In the genomic region with DNA sequence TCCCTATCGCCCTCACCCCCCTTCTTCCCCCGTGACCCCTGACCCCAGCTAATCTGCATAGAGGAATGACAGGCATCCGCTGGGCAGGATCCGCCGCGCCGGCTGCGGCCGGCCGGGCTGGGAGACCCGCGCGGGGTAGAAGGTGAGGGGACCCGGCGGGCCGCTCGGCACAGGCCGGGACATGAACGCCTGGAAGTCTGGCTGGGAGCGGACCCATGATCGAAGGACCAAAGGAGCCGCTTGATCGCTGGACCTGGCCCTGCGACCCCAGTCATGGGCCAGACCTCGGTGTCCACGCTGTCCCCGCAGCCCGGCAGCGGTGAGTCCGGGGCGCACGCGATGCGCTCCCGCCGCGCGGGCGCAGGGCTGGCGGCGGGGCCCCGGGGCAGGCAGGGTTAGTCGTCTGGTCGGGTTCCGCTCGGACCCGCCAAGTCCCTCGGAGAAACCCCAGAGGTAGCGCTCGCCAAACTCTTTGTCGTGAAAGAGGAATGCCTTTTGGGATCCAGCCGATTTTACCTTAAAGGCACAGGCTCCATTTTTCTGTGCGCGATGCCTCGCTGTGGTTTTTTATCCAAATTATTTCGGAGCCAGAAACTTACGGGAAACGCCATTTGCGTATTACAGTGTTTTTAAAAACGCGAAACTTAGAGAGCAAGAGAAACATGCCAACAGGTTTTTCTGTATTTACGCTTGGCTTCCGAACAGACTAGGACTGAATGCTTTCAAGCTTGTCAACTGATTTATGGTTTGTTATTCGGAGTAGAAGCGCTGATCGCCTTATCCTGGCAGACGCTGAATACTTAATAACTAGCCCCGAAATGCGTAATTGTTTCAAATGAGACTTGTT, we compare ENCODE assay signal across 8 cellular contexts. TPM values are rescaled to one million over a fixed set of nuclear protein-coding genes. Genes with fewer than 3 reads are reported as not detected.
DNase-seq lines count a peak whose midpoint lies in the region; ATAC-seq and TF ChIP-seq lines count a peak whose summit lies in the region.

A gene (plus strand): TSS at position 75 of the 847 bp plus-strand sequence. CDS start 199 bp downstream, at position 274.

- peaks cover 10% of the 10 kb centered on the region in 2 donors for H3K9me3 Mint-ChIP-seq in stimulated activated naive B cell treated with anti-CD40 and anti-IgM and Interleukin-4, amounts not matched to agents 10 μg/mL and 1 μg/mL and 100 μg/mL, for 72 hours

- H3K36me3 ChIP-seq in H7 (replicated peaks; ENCODE audit: control insufficient read depth, insufficient read depth, low read length) (no peaks in the 10 kb centered on the region), Panc1 (ENCODE audit: control insufficient read depth, insufficient read depth, low read length) (peaks cover 2% of the 10 kb centered on the region; the same call in 1 of the 2 replicates)

- BruUV-seq in Panc1 (replicated peaks; lab: Mats Ljungman, UMichigan) = no TSS peak

- no peak for TF ChIP-seq CTCF in Panc1 (IDR thresholded peaks at IDR 0.05)

- H3K27me3 ChIP-seq in H7 (ENCODE audit: control insufficient read depth, insufficient read depth, low read length) (no peaks in the 10 kb centered on the region), Panc1 (ENCODE audit: control insufficient read depth, insufficient read depth, low read length) (no peaks in the 10 kb centered on the region)

- ATAC-seq in Panc1 (peak; percentile 96), GM19035 (IDR thresholded peaks at IDR 0.05; ENCODE audit: unreplicated experiment) (no peak)
- ATAC-seq in stimulated activated naive B cell treated with anti-CD40 and anti-IgM and Interleukin-4, amounts not matched to agents 10 μg/mL and 1 μg/mL and 100 μg/mL, for 72 hours (replicated peaks) = peak; percentile 89

- peaks cover 44% of the 10 kb centered on the region for H3K4me1 ChIP-seq in Panc1 (ENCODE audit: control insufficient read depth, insufficient read depth, low read length)

- H3K27me3 Mint-ChIP-seq in stimulated activated naive B cell treated with anti-CD40 and anti-IgM and Interleukin-4, amounts not matched to agents 10 μg/mL and 1 μg/mL and 100 μg/mL, for 72 hours = peaks cover 30 to 35% of the 10 kb centered on the region in 2 donors

- H3K4me3 Mint-ChIP-seq in stimulated activated naive B cell treated with anti-CD40 and anti-IgM and Interleukin-4, amounts not matched to agents 10 μg/mL and 1 μg/mL and 100 μg/mL, for 72 hours = peak within 1 kb of the TSS; percentile 80 to 83

- peak within 1 kb of the TSS; percentile 96 for H3K27ac ChIP-seq in Panc1 (ENCODE audit: low read length)

- intact Hi-C loops in Panc1 (cut with micrococcal nuclease; ENCODE audit: unreplicated experiment) = loop anchor here (1.0 to 5.0 kb wide), 3 partner anchors 18 to 164 kb away; a partner anchor contains a TSS

- peaks cover 6 to 10% of the 10 kb centered on the region in 2 donors for H3K36me3 Mint-ChIP-seq in stimulated activated naive B cell treated with anti-CD40 and anti-IgM and Interleukin-4, amounts not matched to agents 10 μg/mL and 1 μg/mL and 100 μg/mL, for 72 hours

- peaks cover 0 to 7% of the 10 kb centered on the region in 2 donors for H3K4me1 Mint-ChIP-seq in stimulated activated naive B cell treated with anti-CD40 and anti-IgM and Interleukin-4, amounts not matched to agents 10 μg/mL and 1 μg/mL and 100 μg/mL, for 72 hours

- in situ Hi-C loops in Panc1 (cut with HindIII; ENCODE audit: low pct_unique_long_range_greater_than_20kb, low sequenced_read_pairs) = no loop called here

- CTCF ChIA-PET in Panc1 (lab: Charles Lee) = no interaction called here

- peaks cover 7% of the 10 kb centered on the region; the same call in 1 of the 2 replicates for H3K9me3 ChIP-seq in Panc1 (ENCODE audit: control insufficient read depth, insufficient read depth, low read depth, low read length)

- H3K4me3 ChIP-seq in H7 (ENCODE audit: insufficient read depth, low read depth, low read length) (peak within 1 kb of the TSS; percentile 79), Panc1 (ENCODE audit: low read depth in 2 of 2, low read length in 2 of 2) (peak within 1 kb of the TSS; percentile 79 to 84)

- peak within 1 kb of the TSS; percentile 31 for H3K27ac Mint-ChIP-seq in stimulated activated naive B cell treated with anti-CD40 and anti-IgM and Interleukin-4, amounts not matched to agents 10 μg/mL and 1 μg/mL and 100 μg/mL, for 72 hours

- POLR2A ChIA-PET in Panc1 (lab: Charles Lee) = interaction anchor here (0.6 to 0.7 kb wide), 2 partner anchors 67 to 70 kb away, joined by 3 to 7 read pairs; no protein-coding TSS in a partner anchor

- DNase-seq in AG08396 (ENCODE audit: low spot score) (peak; percentile 85), H7 (peak; percentile 96), Panc1 (ENCODE audit: low read depth, low spot score) (peak; percentile 5), activated gamma-delta T cell (lab: John Stamatoyannopoulos, UW) (peak; percentile 20), fibroblast of peridontal ligament (ENCODE audit: extremely low read depth) (peak; percentile 85), myocyte (ENCODE audit: low read depth) (peak; percentile 80)
- DNase-seq in stimulated activated naive B cell treated with anti-CD40 and anti-IgM and Interleukin-4, amounts not matched to agents 10 μg/mL and 1 μg/mL and 100 μg/mL, for 72 hours = peak; percentile 22

RNA-seq across cellular contexts. Expression of the gene that starts here (rescaled TPM):
- 35.1 and 38.4 TPM in 2 replicates for total RNA-seq in H7 (2014; rRNA removed; shearing (Covaris generic))
- total RNA-seq in Panc1 (2021; ENCODE audit: unreplicated experiment) (59.9 TPM), myocyte (30.4 and 51.2 TPM in 2 replicates)
- polyA plus RNA-seq in Panc1 (2012; ENCODE audit: insufficient read length) = 9.2 TPM
- polyA plus RNA-seq in myocyte (2012) = 10.4 TPM

Comparison
In these comparisons a context has a peak if more than half of its experiments do, and no peak if none do; other contexts are left out.
1. DNase-seq: peak in every context shown above with its lines; median percentile 96 in H7; 85 in AG08396; 85 in fibroblast of peridontal ligament; 80 in myocyte; 22 in stimulated activated naive B cell treated with anti-CD40 and anti-IgM and Interleukin-4, amounts not matched to agents 10 μg/mL and 1 μg/mL and 100 μg/mL, for 72 hours; 20 in activated gamma-delta T cell; 5 in Panc1.